ENCODE assay signal across 13 cellular contexts in genomic region chr11:9150944-9151343, GRCh38. TPM values are rescaled to one million over a fixed set of nuclear protein-coding genes. Genes with fewer than 3 reads are reported as not detected.
"Had no signal": no experiment of that assay in that cellular context is flagged by ENCODE, and none has a peak within 500 bp of the region (broad histone marks: within the 10 kb centered on the region; RNA-seq: fewer than 3 reads in every experiment).

No MANE protein-coding gene starts in this region.

- H3K4me2 ChIP-seq: neural progenitor cell, smooth muscle cell had no signal

- H3K4me1 ChIP-seq: tibial artery, vagina had no signal

- H3K4me3 ChIP-seq: neural progenitor cell, smooth muscle cell, tibial artery, vagina had no signal

- H3K27me3 ChIP-seq: neural progenitor cell, tibial artery, vagina had no signal

- DNase-seq: activated CD4-positive, alpha-beta T cell treated with anti-CD3 and anti-CD28 coated beads for 4 hours; activated CD8-positive, alpha-beta memory T cell treated with anti-CD3 and anti-CD28 coated beads, Interleukin-2, amount 50 U/mL, for 4 hours; activated CD8-positive, alpha-beta T cell treated with anti-CD3 and anti-CD28 coated beads for 36 hours; activated T-cell treated with anti-CD3 and anti-CD28 coated beads, Interleukin-2, amount 50 U/mL, for 72 hours; central memory CD4-positive, alpha-beta T cell; foreskin melanocyte; kidney; tibial artery had no signal

- H3K27ac ChIP-seq: neural progenitor cell, tibial artery, vagina had no signal

- H3K9me3 ChIP-seq: tibial artery, vagina had no signal

- H2AFZ ChIP-seq: neural progenitor cell had no signal

- ATAC-seq: activated CD8-positive, alpha-beta T cell treated with anti-CD3 and anti-CD28 coated beads for 36 hours; activated T-cell treated with anti-CD3 and anti-CD28 coated beads, Interleukin-2, amount 50 U/mL, for 72 hours; stimulated activated memory B cell treated with anti-CD40 and anti-IgM and Interleukin-4, amounts not matched to agents 10 μg/mL and 1 μg/mL and 100 μg/mL, for 72 hours had no signal

- FAIRE-seq: kidney had no signal

RNA-seq across cellular contexts. Expression of gene SCUBE2, which starts 59.5 kb away (rescaled TPM):
- total RNA-seq: activated CD8-positive, alpha-beta T cell treated with anti-CD3 and anti-CD28 coated beads for 36 hours; T-helper 1 cell treated with Interleukin-12 subunit alpha and Interleukin-12 subunit beta and Interleukin-4 antibody, amounts not matched to agents 30 ng/mL and 1 ng/mL, for 36 hours had no signal
